Comparison of ENCODE assay signal across 25 cellular contexts in genomic region chr11:94910779-94911178, GRCh38.
A peak's percentile ranks its signal among the peaks of the same experiment; 100 is the strongest.
DNase-seq lines count a peak whose midpoint lies in the region; ATAC-seq and TF ChIP-seq lines count a peak whose summit lies in the region.
"Had no signal": no experiment of that assay in that cellular context is flagged by ENCODE, and none has a peak within 500 bp of the region (broad histone marks: within the 10 kb centered on the region; RNA-seq: fewer than 3 reads in every experiment).

No MANE protein-coding gene starts in this region.

- no peak overlapping the region for H2AFZ ChIP-seq in mammary epithelial cell (ENCODE audit: low read depth, low read length)

- H3K9ac ChIP-seq in mammary epithelial cell (ENCODE audit: insufficient read depth, low read length) = no peak overlapping the region

- no peaks in the 10 kb centered on the region for H3K79me2 ChIP-seq in mammary epithelial cell (ENCODE audit: insufficient read depth, low read length)

- H3K9me3 ChIP-seq in left lung (no peaks in the 10 kb centered on the region), mammary epithelial cell (replicated peaks; ENCODE audit: insufficient read depth, low read length) (no peaks in the 10 kb centered on the region)
- H3K9me3 ChIP-seq: left ventricle myocardium inferior, tibial nerve had no signal

- CTCF ChIA-PET in mammary epithelial cell (lab: Charles Lee; ENCODE audit: low non-redundant PET) = interaction anchor here (0.5 kb wide), 1 partner anchor 229 kb away, joined by 4 read pairs; no protein-coding TSS in a partner anchor

- peaks cover 2% of the 10 kb centered on the region for H3K36me3 ChIP-seq in brain microvascular endothelial cell (replicated peaks)
- H3K36me3 ChIP-seq in left lung = no peaks in the 10 kb centered on the region
- no peaks in the 10 kb centered on the region for H3K36me3 ChIP-seq in mammary epithelial cell (ENCODE audit: insufficient read depth, low read length)
- H3K36me3 ChIP-seq: left ventricle myocardium inferior, tibial nerve had no signal

- no peak overlapping the region for H3K4me3 ChIP-seq in brain microvascular endothelial cell (ENCODE audit: low read depth, low read length)
- H3K4me3 ChIP-seq in fibroblast of villous mesenchyme (ENCODE audit: low read depth, low read length) = no peak overlapping the region
- H3K4me3 ChIP-seq in left lung = no peak overlapping the region
- no peak overlapping the region for H3K4me3 ChIP-seq in mammary epithelial cell (replicated peaks in 1 of 3; ENCODE audit: insufficient read depth in 1 of 3, low read depth in 2 of 3, low read length in 3 of 3)
- H3K4me3 ChIP-seq: dorsolateral prefrontal cortex, left ventricle myocardium inferior, tibial nerve had no signal

- in situ Hi-C loops in brain microvascular endothelial cell (cut with HindIII; ENCODE audit: low pct_ligation_motif_present, low sequenced_read_pairs) (no loop called here), mammary epithelial cell (cut with MboI; ENCODE audit: low sequenced_read_pairs in 2 of 2) (loop anchor here in 1 of 2 donors (25.0 kb wide), 1 partner anchor 298 kb away; no protein-coding TSS in a partner anchor)

- DNase-seq in GM04503 (ENCODE audit: low read depth) (peak; percentile 81), brain microvascular endothelial cell (no peak), fibroblast of villous mesenchyme (ENCODE audit: low read depth) (peak; percentile 97), left lung (no peak), mammary epithelial cell (no peak)
- DNase-seq in stimulated activated CD4-positive, alpha-beta T cell treated with anti-CD3 and anti-CD28 coated beads, Interleukin-2, amount 100 ng/mL, for 48 hours = no peak
- DNase-seq: activated CD4-positive, alpha-beta T cell treated with anti-CD3 and anti-CD28 coated beads for 48 hours; activated CD8-positive, alpha-beta memory T cell treated with anti-CD3 and anti-CD28 coated beads, Interleukin-2, amount 10 ng/mL, durations not matched to agents 7 days and 5 days; C1 segment of cervical spinal cord; dorsolateral prefrontal cortex; erythroblast; H9; head of caudate nucleus; left ventricle myocardium inferior; NCI-H1092 treated with DMSO at 0.1 percent for 48 hours; NCI-H2029 treated with DMSO at 0.1 percent for 48 hours; NCI-H345; PC-3; posterior cingulate gyrus; SHP77 treated with DMSO at 0.1 percent for 48 hours; stimulated activated naive CD4-positive, alpha-beta T cell treated with Interleukin-2 at 50 U/mL for 16 hours; T-helper 1 cell had no signal

- 0% methylated on average over 1 of the region's 1 CpG for WGBS in mammary epithelial cell (ENCODE audit: low coverage, missing lambda C conversion rate)

- no TSS peak for BruUV-seq in mammary epithelial cell (replicated peaks; lab: Mats Ljungman, UMichigan)

- dilution Hi-C loops in mammary epithelial cell (cut with HindIII; ENCODE audit: low sequenced_read_pairs) = no loop called here

- H3K4me1 ChIP-seq in left lung (no peaks in the 10 kb centered on the region), mammary epithelial cell (ENCODE audit: insufficient read depth, low read length) (no peaks in the 10 kb centered on the region)
- H3K4me1 ChIP-seq: left ventricle myocardium inferior, tibial nerve had no signal

- intact Hi-C loops in left lung (cut with DNase I) = no loop called here
- intact Hi-C loops in mammary epithelial cell (cut with micrococcal nuclease) = no loop called here

- ATAC-seq in GM19395 (IDR thresholded peaks at IDR 0.05; ENCODE audit: unreplicated experiment) (no peak), left lung (no peak)
- ATAC-seq: activated CD8-positive, alpha-beta memory T cell treated with anti-CD3 and anti-CD28 coated beads, Interleukin-2, amount 10 ng/mL, durations not matched to agents 7 days and 5 days; activated T-helper 17 cell treated with anti-CD3 and anti-CD28 coated beads, Interleukin-2, amount 50 U/mL, for 72 hours; PC-3 had no signal

- no peaks in the 10 kb centered on the region for H3K27me3 ChIP-seq in brain microvascular endothelial cell (replicated peaks)
- no peaks in the 10 kb centered on the region for H3K27me3 ChIP-seq in left lung
- H3K27me3 ChIP-seq in mammary epithelial cell (ENCODE audit: insufficient read depth, low read length) = no peaks in the 10 kb centered on the region
- H3K27me3 ChIP-seq: dorsolateral prefrontal cortex, tibial nerve had no signal

- TF ChIP-seq CTCF in brain microvascular endothelial cell (IDR thresholded peaks at IDR 0.05; ENCODE audit: low read depth, low read length, missing control alignments) = no peak
- TF ChIP-seq CTCF in fibroblast of villous mesenchyme (IDR thresholded peaks at IDR 0.05; ENCODE audit: insufficient read depth, low read depth, low read length) = no peak
- TF ChIP-seq CTCF in left lung (IDR thresholded peaks at IDR 0.05) = no peak
- no peak for TF ChIP-seq CTCF in mammary epithelial cell (conservative IDR thresholded peaks at IDR 0.05 in 1 of 2, IDR thresholded peaks at IDR 0.05 in 1 of 2; ENCODE audit: extremely low read depth in 1 of 2, insufficient read depth in 1 of 2, low read depth in 1 of 2, low read length in 2 of 2)

- H3K4me2 ChIP-seq in mammary epithelial cell (ENCODE audit: insufficient read depth, low read depth, low read length) = no peak overlapping the region

- no peaks in the 10 kb centered on the region for H4K20me1 ChIP-seq in mammary epithelial cell (ENCODE audit: insufficient read depth, low read length)

- H3K27ac ChIP-seq in brain microvascular endothelial cell (peak overlapping the region; percentile 29), left lung (no peak overlapping the region), mammary epithelial cell (ENCODE audit: insufficient read depth, low read depth, low read length) (no peak overlapping the region)
- H3K27ac ChIP-seq: dorsolateral prefrontal cortex, left ventricle myocardium inferior, tibial nerve had no signal

Comparison
In these comparisons a context has a peak if more than half of its experiments do, and no peak if none do; other contexts are left out.
1. DNase-seq: peak in GM04503 (single experiment) and fibroblast of villous mesenchyme (single experiment); none in brain microvascular endothelial cell (single experiment), stimulated activated CD4-positive, alpha-beta T cell treated with anti-CD3 and anti-CD28 coated beads, Interleukin-2, amount 100 ng/mL, for 48 hours (0 of 2), left lung (0 of 2) and mammary epithelial cell (single experiment).